ENCODE assay signal across 1 cellular context in the genomic region with DNA sequence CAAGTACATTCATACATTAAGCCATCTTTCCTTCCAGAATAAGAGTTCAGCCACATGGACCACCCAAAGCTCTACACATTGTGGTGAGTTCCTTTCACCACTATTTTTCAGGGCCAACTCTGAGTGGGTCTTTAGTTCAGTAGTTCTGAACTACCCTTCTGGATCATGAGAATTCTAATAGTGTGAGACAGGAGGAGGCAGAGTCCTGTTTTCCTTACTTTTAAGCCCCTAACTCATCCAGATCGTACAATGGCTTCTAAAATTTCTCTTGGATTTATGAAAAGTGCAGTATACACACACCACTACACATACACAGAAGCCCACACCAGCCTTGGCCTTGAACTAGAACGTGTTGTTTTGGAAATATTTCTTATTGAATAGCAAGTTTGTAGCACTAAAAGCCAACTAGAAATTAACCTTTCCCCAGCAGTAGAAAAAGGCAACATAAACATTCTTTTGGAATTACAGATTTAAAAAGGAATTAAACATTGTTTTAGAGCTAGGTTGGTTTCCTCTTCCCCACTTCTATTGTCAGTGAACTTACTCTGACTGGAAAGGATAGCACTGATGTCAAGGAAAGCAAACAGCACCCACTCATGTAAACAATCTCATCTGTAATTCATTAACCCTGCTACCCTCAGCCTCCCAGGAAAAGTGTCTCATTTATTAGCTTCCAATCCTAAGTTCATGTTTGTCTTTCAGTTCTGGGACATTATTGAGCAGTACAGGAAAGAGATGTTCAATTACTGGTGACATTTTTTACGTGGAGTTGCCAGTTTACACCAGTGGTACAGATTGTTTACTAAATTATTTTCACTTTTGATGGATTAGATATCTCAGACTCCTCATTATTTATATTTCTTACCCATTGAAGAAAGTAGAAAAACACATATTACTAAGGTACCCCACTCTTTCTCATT.
A peak's percentile ranks its signal among the peaks of the same experiment; 100 is the strongest.
TF ChIP-seq lines count a peak whose summit lies in the region.

No MANE protein-coding gene starts in this region.

TF ChIP-seq in HepG2, 621 proteins besides CTCF, POLR2A, EP300 and RAD21 (continued from another document and continues in another):
- TF ChIP-seq, protein P1, sequence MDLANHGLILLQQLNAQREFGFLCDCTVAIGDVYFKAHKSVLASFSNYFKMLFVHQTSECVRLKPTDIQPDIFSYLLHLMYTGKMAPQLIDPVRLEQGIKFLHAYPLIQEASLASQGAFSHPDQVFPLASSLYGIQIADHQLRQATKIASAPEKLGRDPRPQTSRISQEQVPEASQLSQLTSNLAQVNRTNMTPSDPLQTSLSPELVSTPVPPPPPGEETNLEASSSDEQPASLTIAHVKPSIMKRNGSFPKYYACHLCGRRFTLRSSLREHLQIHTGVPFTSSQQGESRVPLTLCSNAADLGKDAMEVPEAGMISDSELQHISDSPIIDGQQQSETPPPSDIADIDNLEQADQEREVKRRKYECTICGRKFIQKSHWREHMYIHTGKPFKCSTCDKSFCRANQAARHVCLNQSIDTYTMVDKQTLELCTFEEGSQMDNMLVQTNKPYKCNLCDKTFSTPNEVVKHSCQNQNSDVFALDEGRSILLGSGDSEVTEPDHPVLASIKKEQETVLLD (CRISPR knock-in tag; IDR thresholded peaks at IDR 0.05; ENCODE audit: low read depth), result no peak
- TF ChIP-seq, protein P2, sequence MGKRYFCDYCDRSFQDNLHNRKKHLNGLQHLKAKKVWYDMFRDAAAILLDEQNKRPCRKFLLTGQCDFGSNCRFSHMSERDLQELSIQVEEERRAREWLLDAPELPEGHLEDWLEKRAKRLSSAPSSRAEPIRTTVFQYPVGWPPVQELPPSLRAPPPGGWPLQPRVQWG (CRISPR knock-in tag; IDR thresholded peaks at IDR 0.05; ENCODE audit: borderline replicate concordance, low read depth), result no peak
- TF ChIP-seq SP5 (CRISPR knock-in tag; IDR thresholded peaks at IDR 0.05; ENCODE audit: borderline replicate concordance, low read depth), result no peak; the same call in 1 of the 2 replicates
- TF ChIP-seq RXRB (CRISPR knock-in tag; IDR thresholded peaks at IDR 0.05; ENCODE audit: borderline replicate concordance), result peak; percentile 91
- TF ChIP-seq, protein P3, sequence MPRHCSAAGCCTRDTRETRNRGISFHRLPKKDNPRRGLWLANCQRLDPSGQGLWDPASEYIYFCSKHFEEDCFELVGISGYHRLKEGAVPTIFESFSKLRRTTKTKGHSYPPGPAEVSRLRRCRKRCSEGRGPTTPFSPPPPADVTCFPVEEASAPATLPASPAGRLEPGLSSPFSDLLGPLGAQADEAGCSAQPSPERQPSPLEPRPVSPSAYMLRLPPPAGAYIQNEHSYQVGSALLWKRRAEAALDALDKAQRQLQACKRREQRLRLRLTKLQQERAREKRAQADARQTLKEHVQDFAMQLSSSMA (CRISPR knock-in tag; IDR thresholded peaks at IDR 0.05), result no peak
- TF ChIP-seq CREB1 (IDR thresholded peaks at IDR 0.05), result no peak
- TF ChIP-seq CREB1 (CRISPR knock-in tag; IDR thresholded peaks at IDR 0.05), result peak; percentile 84
- peak; percentile 78; the same call in 1 of the 2 replicates for TF ChIP-seq ERF (CRISPR knock-in tag; IDR thresholded peaks at IDR 0.05)
- TF ChIP-seq XBP1 (CRISPR knock-in tag; IDR thresholded peaks at IDR 0.05), result no peak
- TF ChIP-seq ZSCAN29 (CRISPR knock-in tag; conservative IDR thresholded peaks at IDR 0.05), result no peak
- no peak for TF ChIP-seq SAFB2 (CRISPR knock-in tag; IDR thresholded peaks at IDR 0.05; ENCODE audit: borderline replicate concordance, low read depth)
- TF ChIP-seq ZNF3 (CRISPR knock-in tag; IDR thresholded peaks at IDR 0.05), result no peak
- TF ChIP-seq PPARG (CRISPR knock-in tag; conservative IDR thresholded peaks at IDR 0.05), result peak; percentile 86
- no peak for TF ChIP-seq ZNF570 (CRISPR knock-in tag; IDR thresholded peaks at IDR 0.05; ENCODE audit: borderline replicate concordance)
- no peak for TF ChIP-seq CEBPB (IDR thresholded peaks at IDR 0.05; ENCODE audit: borderline replicate concordance, low read depth, low read length)
- TF ChIP-seq, protein P4, sequence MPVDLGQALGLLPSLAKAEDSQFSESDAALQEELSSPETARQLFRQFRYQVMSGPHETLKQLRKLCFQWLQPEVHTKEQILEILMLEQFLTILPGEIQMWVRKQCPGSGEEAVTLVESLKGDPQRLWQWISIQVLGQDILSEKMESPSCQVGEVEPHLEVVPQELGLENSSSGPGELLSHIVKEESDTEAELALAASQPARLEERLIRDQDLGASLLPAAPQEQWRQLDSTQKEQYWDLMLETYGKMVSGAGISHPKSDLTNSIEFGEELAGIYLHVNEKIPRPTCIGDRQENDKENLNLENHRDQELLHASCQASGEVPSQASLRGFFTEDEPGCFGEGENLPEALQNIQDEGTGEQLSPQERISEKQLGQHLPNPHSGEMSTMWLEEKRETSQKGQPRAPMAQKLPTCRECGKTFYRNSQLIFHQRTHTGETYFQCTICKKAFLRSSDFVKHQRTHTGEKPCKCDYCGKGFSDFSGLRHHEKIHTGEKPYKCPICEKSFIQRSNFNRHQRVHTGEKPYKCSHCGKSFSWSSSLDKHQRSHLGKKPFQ (CRISPR knock-in tag; IDR thresholded peaks at IDR 0.05; ENCODE audit: insufficient replicate concordance), result peak; percentile 29
- no peak for TF ChIP-seq ZNF589 (CRISPR knock-in tag; conservative IDR thresholded peaks at IDR 0.05)
- TF ChIP-seq ZSCAN25 (CRISPR knock-in tag; IDR thresholded peaks at IDR 0.05), result no peak
- no peak for TF ChIP-seq SP2 (CRISPR knock-in tag; IDR thresholded peaks at IDR 0.05)
- peak; percentile 48; the same call in 1 of the 2 replicates for TF ChIP-seq ARNTL (CRISPR knock-in tag; IDR thresholded peaks at IDR 0.05)
- TF ChIP-seq, protein P5, sequence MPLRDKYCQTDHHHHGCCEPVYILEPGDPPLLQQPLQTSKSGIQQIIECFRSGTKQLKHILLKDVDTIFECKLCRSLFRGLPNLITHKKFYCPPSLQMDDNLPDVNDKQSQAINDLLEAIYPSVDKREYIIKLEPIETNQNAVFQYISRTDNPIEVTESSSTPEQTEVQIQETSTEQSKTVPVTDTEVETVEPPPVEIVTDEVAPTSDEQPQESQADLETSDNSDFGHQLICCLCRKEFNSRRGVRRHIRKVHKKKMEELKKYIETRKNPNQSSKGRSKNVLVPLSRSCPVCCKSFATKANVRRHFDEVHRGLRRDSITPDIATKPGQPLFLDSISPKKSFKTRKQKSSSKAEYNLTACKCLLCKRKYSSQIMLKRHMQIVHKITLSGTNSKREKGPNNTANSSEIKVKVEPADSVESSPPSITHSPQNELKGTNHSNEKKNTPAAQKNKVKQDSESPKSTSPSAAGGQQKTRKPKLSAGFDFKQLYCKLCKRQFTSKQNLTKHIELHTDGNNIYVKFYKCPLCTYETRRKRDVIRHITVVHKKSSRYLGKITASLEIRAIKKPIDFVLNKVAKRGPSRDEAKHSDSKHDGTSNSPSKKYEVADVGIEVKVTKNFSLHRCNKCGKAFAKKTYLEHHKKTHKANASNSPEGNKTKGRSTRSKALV (CRISPR knock-in tag; IDR thresholded peaks at IDR 0.05), result no peak
- TF ChIP-seq MTA1 (CRISPR knock-in tag; IDR thresholded peaks at IDR 0.05; ENCODE audit: borderline replicate concordance), result no peak
- 0 out of 3 replicates have a peak, but pooled peaks have one; percentile 19 for TF ChIP-seq MXI1 (IDR thresholded peaks at IDR 0.05; ENCODE audit: borderline replicate concordance, low read depth, low read length)
- no peak for TF ChIP-seq ZNF569 (CRISPR knock-in tag; IDR thresholded peaks at IDR 0.05; ENCODE audit: borderline replicate concordance)
- TF ChIP-seq HOXA5 (CRISPR knock-in tag; IDR thresholded peaks at IDR 0.05), result no peak
- TF ChIP-seq, protein P6, sequence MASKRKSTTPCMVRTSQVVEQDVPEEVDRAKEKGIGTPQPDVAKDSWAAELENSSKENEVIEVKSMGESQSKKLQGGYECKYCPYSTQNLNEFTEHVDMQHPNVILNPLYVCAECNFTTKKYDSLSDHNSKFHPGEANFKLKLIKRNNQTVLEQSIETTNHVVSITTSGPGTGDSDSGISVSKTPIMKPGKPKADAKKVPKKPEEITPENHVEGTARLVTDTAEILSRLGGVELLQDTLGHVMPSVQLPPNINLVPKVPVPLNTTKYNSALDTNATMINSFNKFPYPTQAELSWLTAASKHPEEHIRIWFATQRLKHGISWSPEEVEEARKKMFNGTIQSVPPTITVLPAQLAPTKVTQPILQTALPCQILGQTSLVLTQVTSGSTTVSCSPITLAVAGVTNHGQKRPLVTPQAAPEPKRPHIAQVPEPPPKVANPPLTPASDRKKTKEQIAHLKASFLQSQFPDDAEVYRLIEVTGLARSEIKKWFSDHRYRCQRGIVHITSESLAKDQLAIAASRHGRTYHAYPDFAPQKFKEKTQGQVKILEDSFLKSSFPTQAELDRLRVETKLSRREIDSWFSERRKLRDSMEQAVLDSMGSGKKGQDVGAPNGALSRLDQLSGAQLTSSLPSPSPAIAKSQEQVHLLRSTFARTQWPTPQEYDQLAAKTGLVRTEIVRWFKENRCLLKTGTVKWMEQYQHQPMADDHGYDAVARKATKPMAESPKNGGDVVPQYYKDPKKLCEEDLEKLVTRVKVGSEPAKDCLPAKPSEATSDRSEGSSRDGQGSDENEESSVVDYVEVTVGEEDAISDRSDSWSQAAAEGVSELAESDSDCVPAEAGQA (IDR thresholded peaks at IDR 0.05; ENCODE audit: low read depth), result no peak
- TF ChIP-seq, protein P6 (CRISPR knock-in tag; IDR thresholded peaks at IDR 0.05; ENCODE audit: borderline replicate concordance), result peak; percentile 21; the same call in 1 of the 2 replicates
- TF ChIP-seq, protein P7, sequence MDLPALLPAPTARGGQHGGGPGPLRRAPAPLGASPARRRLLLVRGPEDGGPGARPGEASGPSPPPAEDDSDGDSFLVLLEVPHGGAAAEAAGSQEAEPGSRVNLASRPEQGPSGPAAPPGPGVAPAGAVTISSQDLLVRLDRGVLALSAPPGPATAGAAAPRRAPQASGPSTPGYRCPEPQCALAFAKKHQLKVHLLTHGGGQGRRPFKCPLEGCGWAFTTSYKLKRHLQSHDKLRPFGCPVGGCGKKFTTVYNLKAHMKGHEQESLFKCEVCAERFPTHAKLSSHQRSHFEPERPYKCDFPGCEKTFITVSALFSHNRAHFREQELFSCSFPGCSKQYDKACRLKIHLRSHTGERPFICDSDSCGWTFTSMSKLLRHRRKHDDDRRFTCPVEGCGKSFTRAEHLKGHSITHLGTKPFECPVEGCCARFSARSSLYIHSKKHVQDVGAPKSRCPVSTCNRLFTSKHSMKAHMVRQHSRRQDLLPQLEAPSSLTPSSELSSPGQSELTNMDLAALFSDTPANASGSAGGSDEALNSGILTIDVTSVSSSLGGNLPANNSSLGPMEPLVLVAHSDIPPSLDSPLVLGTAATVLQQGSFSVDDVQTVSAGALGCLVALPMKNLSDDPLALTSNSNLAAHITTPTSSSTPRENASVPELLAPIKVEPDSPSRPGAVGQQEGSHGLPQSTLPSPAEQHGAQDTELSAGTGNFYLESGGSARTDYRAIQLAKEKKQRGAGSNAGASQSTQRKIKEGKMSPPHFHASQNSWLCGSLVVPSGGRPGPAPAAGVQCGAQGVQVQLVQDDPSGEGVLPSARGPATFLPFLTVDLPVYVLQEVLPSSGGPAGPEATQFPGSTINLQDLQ (CRISPR knock-in tag; IDR thresholded peaks at IDR 0.05), result no peak
- no peak for TF ChIP-seq ZNF746 (CRISPR knock-in tag; IDR thresholded peaks at IDR 0.05)
- TF ChIP-seq NFKB2 (CRISPR knock-in tag; IDR thresholded peaks at IDR 0.05; ENCODE audit: borderline replicate concordance), result no peak
- no peak for TF ChIP-seq MAFG (CRISPR knock-in tag; IDR thresholded peaks at IDR 0.05)
- TF ChIP-seq KLF16 (CRISPR knock-in tag; IDR thresholded peaks at IDR 0.05), result peak in 1 of 2 experiments; percentile 63; a peak in 1 of 4 replicates
- TF ChIP-seq RBM22 (optimal IDR thresholded peaks at IDR 0.05; ENCODE audit: low read length), result no peak
- no peak; the same call in 1 of the 2 replicates for TF ChIP-seq ZNF556 (CRISPR knock-in tag; IDR thresholded peaks at IDR 0.05; ENCODE audit: borderline replicate concordance)
- no peak for TF ChIP-seq ATAD3A (CRISPR knock-in tag; IDR thresholded peaks at IDR 0.05)
- TF ChIP-seq JUNB (CRISPR knock-in tag; IDR thresholded peaks at IDR 0.05; ENCODE audit: borderline replicate concordance), result no peak; the same call in 1 of the 2 replicates
- peak; percentile 65 for TF ChIP-seq ATF1 (CRISPR knock-in tag; IDR thresholded peaks at IDR 0.05)
- no peak for TF ChIP-seq ZNF335 (CRISPR knock-in tag; IDR thresholded peaks at IDR 0.05)
- 0 out of 2 replicates have a peak, but pooled peaks have one; percentile 34 for TF ChIP-seq HMG20B (CRISPR knock-in tag; conservative IDR thresholded peaks at IDR 0.05)
- TF ChIP-seq KDM3A (CRISPR knock-in tag; IDR thresholded peaks at IDR 0.05; ENCODE audit: low read depth), result no peak; the same call in 1 of the 2 replicates
- TF ChIP-seq SMAD1 (CRISPR knock-in tag; IDR thresholded peaks at IDR 0.05; ENCODE audit: borderline replicate concordance, low read depth), result no peak
- TF ChIP-seq MED8 (CRISPR knock-in tag; IDR thresholded peaks at IDR 0.05; ENCODE audit: insufficient replicate concordance), result peak; percentile 57
- no peak for TF ChIP-seq HDAC6 (IDR thresholded peaks at IDR 0.05; ENCODE audit: low read depth, low read length)
